9 cellular contexts compared by ENCODE assay signal in genomic region chr15:78750566-78750965, GRCh38.
DNase-seq lines count a peak whose midpoint lies in the region; ATAC-seq lines count a peak whose summit lies in the region.
"Had no signal": no experiment of that assay in that cellular context is flagged by ENCODE, and none has a peak within 500 bp of the region (broad histone marks: within the 10 kb centered on the region; RNA-seq: fewer than 3 reads in every experiment).

No MANE protein-coding gene starts in this region.

- H3K79me2 ChIP-seq in GM23248 (ENCODE audit: insufficient read depth) = no peaks in the 10 kb centered on the region

- no peaks in the 10 kb centered on the region for H3K27me3 ChIP-seq in GM23248 (replicated peaks; ENCODE audit: insufficient read depth)
- H3K27me3 ChIP-seq: SJSA1 had no signal

- WGBS in GM23248 (ENCODE audit: low coverage in 1 of 2, low lambda C conversion rate in 2 of 2, missing lambda C conversion rate in 2 of 2), 2 experiments = 41 to 42% methylated on average over 7 of the region's 7 CpGs

- DNase-seq in GM23248 = peak; percentile 55
- DNase-seq in T-helper 17 cell = no peak
- DNase-seq in cardiac septum (ENCODE audit: low spot score) = peak; percentile 38
- DNase-seq in sciatic nerve (ENCODE audit: low spot score) = no peak
- DNase-seq in effector CD8-positive, alpha-beta T cell (lab: John Stamatoyannopoulos, UW) = no peak
- DNase-seq in globus pallidus (ENCODE audit: low spot score) = no peak
- no peak for DNase-seq in retina
- no peak for DNase-seq in NCI-H1694 (lab: John Stamatoyannopoulos, UW)

- peaks cover 7% of the 10 kb centered on the region; the same call in 1 of the 2 replicates for H3K4me1 ChIP-seq in GM23248 (ENCODE audit: insufficient read depth)

- no peak overlapping the region for H3K27ac ChIP-seq in GM23248
- H3K27ac ChIP-seq: SJSA1 had no signal

- peak overlapping the region; percentile 66; the same call in 1 of the 2 replicates for H2AFZ ChIP-seq in GM23248

- H3K9ac ChIP-seq in GM23248 = no peak overlapping the region

- H4K20me1 ChIP-seq in GM23248 (ENCODE audit: insufficient read depth) = no peaks in the 10 kb centered on the region

- H3K36me3 ChIP-seq in GM23248 (ENCODE audit: low read depth) = no peaks in the 10 kb centered on the region
- H3K36me3 ChIP-seq: SJSA1 had no signal

- no peaks in the 10 kb centered on the region for H3F3A ChIP-seq in GM23248 (ENCODE audit: insufficient read depth)

- H3K27ac Mint-ChIP-seq in T-helper 17 cell = no peak overlapping the region

- H3K4me3 ChIP-seq in GM23248 = peak overlapping the region; percentile 54
- H3K4me3 ChIP-seq: SJSA1 had no signal

- no peaks in the 10 kb centered on the region for H3K4me1 Mint-ChIP-seq in T-helper 17 cell

- intact Hi-C loops in cardiac septum (cut with DNase I) = no loop called here
- intact Hi-C loops in sciatic nerve (cut with DNase I) = no loop called here

- H3K9me3 ChIP-seq in GM23248 (ENCODE audit: low read depth) (no peaks in the 10 kb centered on the region), T-helper 17 cell (ENCODE audit: control insufficient read depth, low read length, poor library complexity, severe bottlenecking) (no peaks in the 10 kb centered on the region)
- H3K9me3 ChIP-seq: SJSA1 had no signal

- peak overlapping the region; percentile 58 for H3K4me2 ChIP-seq in GM23248 (ENCODE audit: unreplicated experiment)

- in situ Hi-C loops in GM23248 (cut with MboI) = no loop called here

- H3K9me2 ChIP-seq in GM23248 (ENCODE audit: insufficient read depth) = no peaks in the 10 kb centered on the region

- ATAC-seq in T-helper 17 cell (no peak), sciatic nerve (peak; percentile 25)

- no peaks in the 10 kb centered on the region for H3K36me3 Mint-ChIP-seq in T-helper 17 cell (ENCODE audit: low read depth)

- H3K27me3 Mint-ChIP-seq in T-helper 17 cell = no peaks in the 10 kb centered on the region

- H3K4me3 Mint-ChIP-seq in T-helper 17 cell = peak overlapping the region; percentile 67

Comparison
In these comparisons a context has a peak if more than half of its experiments do, and no peak if none do; other contexts are left out.
1. DNase-seq: peak in GM23248 (single experiment) and cardiac septum (single experiment); none in T-helper 17 cell (0 of 3), sciatic nerve (single experiment), effector CD8-positive, alpha-beta T cell (single experiment), globus pallidus (single experiment), retina (single experiment) and NCI-H1694 (single experiment).